In the genomic region with DNA sequence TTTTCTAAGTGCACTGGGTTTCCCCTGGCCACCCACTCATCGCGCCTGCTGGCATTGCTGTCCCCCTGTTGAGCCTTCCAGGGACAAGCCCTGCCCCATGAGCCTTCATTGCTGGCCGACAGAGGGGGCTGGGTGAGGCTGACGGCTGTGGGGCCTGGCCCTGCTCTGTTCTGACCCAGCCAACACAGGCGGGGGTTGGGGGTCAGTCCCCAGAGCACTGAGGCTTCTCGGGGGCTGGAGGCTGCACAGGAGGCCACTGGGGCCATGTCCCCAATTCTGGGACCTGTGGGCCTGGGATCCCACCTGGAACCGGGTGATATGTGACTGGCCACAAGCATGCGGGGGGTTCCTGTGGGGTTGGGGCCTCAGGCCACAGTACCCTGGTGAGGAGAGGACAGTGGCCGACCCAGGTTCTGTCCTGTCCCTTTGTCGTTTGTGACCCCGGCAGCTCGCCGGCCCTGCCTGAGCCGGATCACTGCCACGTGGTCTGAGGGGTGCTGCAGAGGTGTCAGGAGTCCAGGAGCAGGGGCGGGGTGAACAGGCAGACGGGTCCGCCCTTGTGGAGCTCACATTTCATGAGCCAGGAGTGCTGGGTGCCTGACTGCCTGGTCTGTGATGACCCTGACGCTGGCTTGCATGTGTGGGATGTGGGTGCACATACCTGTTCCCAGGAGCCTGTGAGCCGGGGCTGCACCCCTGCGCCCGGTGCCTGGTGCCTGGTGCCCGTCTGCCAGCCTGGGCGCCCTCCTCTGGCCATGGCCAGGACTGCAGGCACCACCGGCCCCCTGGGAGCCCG, we compare ENCODE assay signal across 8 cellular contexts. TPM values are rescaled to one million over a fixed set of nuclear protein-coding genes. Genes with fewer than 3 reads are reported as not detected.
DNase-seq lines count a peak whose midpoint lies in the region; ATAC-seq and TF ChIP-seq lines count a peak whose summit lies in the region.

No MANE protein-coding gene starts in this region.

- in situ Hi-C loops in ACHN (cut with HindIII; ENCODE audit: low pct_ligation_motif_present, low pct_unique_long_range_greater_than_20kb, low sequenced_read_pairs): loop anchor here (25.0 kb wide), 1 partner anchor 96 kb away; no protein-coding TSS in a partner anchor

- H3K9me3 ChIP-seq in SJCRH30 (replicated peaks): no peaks in the 10 kb centered on the region

- peaks cover 20% of the 10 kb centered on the region for H3K36me3 ChIP-seq in SJCRH30

- ATAC-seq in left ventricle myocardium superior: peak; percentile 42
- no peak for ATAC-seq in GM21447 (IDR thresholded peaks at IDR 0.05; ENCODE audit: unreplicated experiment)
- ATAC-seq in HG02870 (IDR thresholded peaks at IDR 0.05; ENCODE audit: unreplicated experiment): no peak

- H3K27me3 ChIP-seq in SJCRH30: peaks cover 5% of the 10 kb centered on the region

- DNase-seq in ACHN (peak; percentile 21), GM20000 (ENCODE audit: low spot score) (peak; percentile 90), SJCRH30 (peak; percentile 64 to 74), left ventricle myocardium superior (peak; percentile 58)
- DNase-seq in activated naive CD4-positive, alpha-beta T cell treated with Interleukin-2 at 50 U/mL for 16 hours: peak; percentile 67
- peak; percentile 67 for DNase-seq in stimulated activated CD4-positive, alpha-beta T cell treated with anti-CD3 and anti-CD28 coated beads, Interleukin-1b, Interleukin-23, amount 100 ng/mL, for 48 hours

- TF ChIP-seq CTCF in GM20000 (IDR thresholded peaks at IDR 0.05; ENCODE audit: extremely low read depth, missing control alignments): peak; percentile 42

- H3K4me1 ChIP-seq in SJCRH30: no peaks in the 10 kb centered on the region

- H3K27ac ChIP-seq in SJCRH30: no peak overlapping the region

- intact Hi-C loops in left ventricle myocardium superior (cut with micrococcal nuclease): no loop called here

- H3K4me3 ChIP-seq in SJCRH30: no peak overlapping the region

RNA-seq across cellular contexts. Expression of gene COL20A1, which starts 2.1 kb away (rescaled TPM):
- 0.18 TPM in 1 of 2 replicates, not detected in the other for total RNA-seq in SJCRH30 (2014; rRNA removed; shearing (Covaris generic))
- total RNA-seq in left ventricle myocardium superior: not detected

RNA-seq across cellular contexts. Expression of gene ARFGAP1, which starts 18.3 kb away (rescaled TPM):
- 72.5 and 96.8 TPM in 2 replicates for total RNA-seq in SJCRH30 (2014; rRNA removed; shearing (Covaris generic))
- total RNA-seq in left ventricle myocardium superior: 30.9 TPM

RNA-seq across cellular contexts. Expression of gene NKAIN4, which starts 36.6 kb away (rescaled TPM):
- 15.5 and 16.4 TPM in 2 replicates for total RNA-seq in SJCRH30 (2014; rRNA removed; shearing (Covaris generic))
- not detected for total RNA-seq in left ventricle myocardium superior

RNA-seq across cellular contexts. Expression of gene BIRC7, which starts 55.2 kb away (rescaled TPM):
- 0.10 TPM in 1 of 2 replicates, not detected in the other for total RNA-seq in SJCRH30 (2014; rRNA removed; shearing (Covaris generic))
- total RNA-seq in left ventricle myocardium superior: not detected

Comparison
In these comparisons a context has a peak if more than half of its experiments do, and no peak if none do; other contexts are left out.
1. DNase-seq: peak in every context shown above with its lines; median percentile 90 in GM20000; 69 in SJCRH30; 67 in activated naive CD4-positive, alpha-beta T cell treated with Interleukin-2 at 50 U/mL for 16 hours; 67 in stimulated activated CD4-positive, alpha-beta T cell treated with anti-CD3 and anti-CD28 coated beads, Interleukin-1b, Interleukin-23, amount 100 ng/mL, for 48 hours; 58 in left ventricle myocardium superior; 21 in ACHN.
2. RNA of gene NKAIN4, which starts 36.6 kb away (total RNA-seq): 15.5 to 16.4 TPM in SJCRH30; not detected in left ventricle myocardium superior (single experiment); every median in the first group is over 10 times any median in the second.